In the genomic region with DNA sequence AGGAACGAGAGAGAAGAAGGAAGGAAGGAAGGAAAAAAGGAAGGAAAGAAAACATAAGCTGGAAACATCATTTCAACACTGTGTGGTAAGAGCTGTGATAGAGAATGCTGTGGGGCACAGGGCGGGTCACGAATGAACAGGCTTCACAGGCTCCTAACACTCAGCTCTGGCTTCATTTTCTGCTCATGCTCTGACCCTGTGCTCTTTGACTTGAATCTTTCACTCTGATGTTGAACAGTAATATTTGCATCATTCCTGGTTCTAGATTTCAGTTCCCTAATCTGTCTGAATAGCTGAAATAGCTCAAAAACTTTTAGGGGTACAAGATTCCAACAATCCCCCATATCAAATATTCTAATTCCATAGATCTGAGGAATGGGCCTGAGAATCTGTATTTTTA, we compare ENCODE assay signal across 14 cellular contexts.
A peak's percentile ranks its signal among the peaks of the same experiment; 100 is the strongest.
DNase-seq lines count a peak whose midpoint lies in the region; ATAC-seq and TF ChIP-seq lines count a peak whose summit lies in the region.
"Had no signal": no experiment of that assay in that cellular context is flagged by ENCODE, and none has a peak within 500 bp of the region (broad histone marks: within the 10 kb centered on the region; RNA-seq: fewer than 3 reads in every experiment).

No MANE protein-coding gene starts in this region.

- H3K4me1 Mint-ChIP-seq in progenitor cell of endocrine pancreas (ENCODE audit: low read depth), result peaks cover 24% of the 10 kb centered on the region

- H3K36me3 Mint-ChIP-seq in progenitor cell of endocrine pancreas (ENCODE audit: insufficient read depth), result no peaks in the 10 kb centered on the region

- POLR2A ChIA-PET in HEK293 (lab: Yijun Ruan, JAX), result no interaction called here

- no peaks in the 10 kb centered on the region for H3K9me3 ChIP-seq in HEK293 (ENCODE audit: control insufficient read depth, insufficient read depth, low read depth, low read length)
- H3K9me3 ChIP-seq: right atrium auricular region, testis had no signal

- no peaks in the 10 kb centered on the region for H3K9me3 Mint-ChIP-seq in progenitor cell of endocrine pancreas (ENCODE audit: low read depth)

- no peak overlapping the region for H3K4me3 Mint-ChIP-seq in progenitor cell of endocrine pancreas (ENCODE audit: low read depth)

- no peak overlapping the region for H3K4me3 ChIP-seq in HEK293 (ENCODE audit: low read depth, low read length)
- H3K4me3 ChIP-seq: PC-9, right atrium auricular region, testis had no signal

- intact Hi-C loops in posterior cingulate gyrus (cut with DNase I), result no loop called here
- intact Hi-C loops in Right ventricle myocardium superior (cut with DNase I), result no loop called here

- H3K27ac ChIP-seq in HEK293 (ENCODE audit: extremely low read depth, low read depth, low read length), result no peak overlapping the region
- H3K27ac ChIP-seq: PC-9, right atrium auricular region, testis had no signal

- peak; percentile 52 for ATAC-seq in GM19043 (IDR thresholded peaks at IDR 0.05; ENCODE audit: low read depth, unreplicated experiment)
- ATAC-seq in HG03175 (IDR thresholded peaks at IDR 0.05; ENCODE audit: unreplicated experiment), result peak; percentile 34
- no peak for ATAC-seq in Right ventricle myocardium superior (ENCODE audit: poor library complexity)
- ATAC-seq: HCT116 had no signal

- H3K27me3 Mint-ChIP-seq in progenitor cell of endocrine pancreas, result peaks cover 3% of the 10 kb centered on the region

- TF ChIP-seq CTCF in HEK293 (tag by site-specific recombination; IDR thresholded peaks at IDR 0.05), result no peak
- no peak for TF ChIP-seq CTCF in progenitor cell of endocrine pancreas (IDR thresholded peaks at IDR 0.05; ENCODE audit: unreplicated experiment)

- peak overlapping the region; percentile 80 for H3K27ac Mint-ChIP-seq in progenitor cell of endocrine pancreas

- CTCF ChIA-PET in HEK293 (lab: Yijun Ruan, JAX), result interaction anchor here (0.8 kb wide), 1 partner anchor 108 kb away, joined by 10 read pairs; no protein-coding TSS in a partner anchor

- peaks cover 27% of the 10 kb centered on the region for H3K4me1 ChIP-seq in HEK293 (ENCODE audit: control insufficient read depth, insufficient read depth, low read length)
- H3K4me1 ChIP-seq: right atrium auricular region, testis had no signal

- H3K36me3 ChIP-seq in HEK293 (ENCODE audit: control insufficient read depth in 2 of 2, insufficient read depth in 1 of 2, low read length in 2 of 2), result peaks cover 0 to 19% of the 10 kb centered on the region in 2 experiments; a peak in 1 of 3 replicates
- H3K36me3 ChIP-seq: right atrium auricular region had no signal

- DNase-seq in progenitor cell of endocrine pancreas (ENCODE audit: low spot score, unreplicated experiment) (no peak), nucleus accumbens (lab: John Stamatoyannopoulos, UW) (no peak), NCI-H146 treated with DMSO at 0.1 percent for 48 hours (lab: John Stamatoyannopoulos, UW; ENCODE audit: unreplicated experiment) (no peak), posterior cingulate gyrus (no peak), Right ventricle myocardium superior (no peak)
- DNase-seq: Kasumi-1, PC-9, T1000, testis had no signal

TF ChIP-seq in HEK293, 187 proteins besides CTCF, POLR2A, EP300 and RAD21:
- TF ChIP-seq ZNF174 (tag by site-specific recombination; IDR thresholded peaks at IDR 0.05), result no peak
- TF ChIP-seq ZNF354C (tag by site-specific recombination; IDR thresholded peaks at IDR 0.05; ENCODE audit: borderline replicate concordance, low read depth), result no peak
- peak; percentile 24; the same call in 1 of the 2 replicates for TF ChIP-seq PRDM1 (tag by site-specific recombination; IDR thresholded peaks at IDR 0.05)
- no peak for TF ChIP-seq SCRT2 (tag by site-specific recombination; IDR thresholded peaks at IDR 0.05)
- TF ChIP-seq, protein P1, sequence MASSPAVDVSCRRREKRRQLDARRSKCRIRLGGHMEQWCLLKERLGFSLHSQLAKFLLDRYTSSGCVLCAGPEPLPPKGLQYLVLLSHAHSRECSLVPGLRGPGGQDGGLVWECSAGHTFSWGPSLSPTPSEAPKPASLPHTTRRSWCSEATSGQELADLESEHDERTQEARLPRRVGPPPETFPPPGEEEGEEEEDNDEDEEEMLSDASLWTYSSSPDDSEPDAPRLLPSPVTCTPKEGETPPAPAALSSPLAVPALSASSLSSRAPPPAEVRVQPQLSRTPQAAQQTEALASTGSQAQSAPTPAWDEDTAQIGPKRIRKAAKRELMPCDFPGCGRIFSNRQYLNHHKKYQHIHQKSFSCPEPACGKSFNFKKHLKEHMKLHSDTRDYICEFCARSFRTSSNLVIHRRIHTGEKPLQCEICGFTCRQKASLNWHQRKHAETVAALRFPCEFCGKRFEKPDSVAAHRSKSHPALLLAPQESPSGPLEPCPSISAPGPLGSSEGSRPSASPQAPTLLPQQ (tag by site-specific recombination; IDR thresholded peaks at IDR 0.05), result no peak
- no peak for TF ChIP-seq ZNF433 (tag by site-specific recombination; IDR thresholded peaks at IDR 0.05; ENCODE audit: low read depth)
- peak; percentile 64; the same call in 1 of the 2 replicates for TF ChIP-seq ZNF366 (tag by site-specific recombination; conservative IDR thresholded peaks at IDR 0.05)
- TF ChIP-seq ZNF629 (tag by site-specific recombination; IDR thresholded peaks at IDR 0.05), result no peak
- TF ChIP-seq ZNF48 (tag by site-specific recombination; IDR thresholded peaks at IDR 0.05), result no peak
